In the genomic region with DNA sequence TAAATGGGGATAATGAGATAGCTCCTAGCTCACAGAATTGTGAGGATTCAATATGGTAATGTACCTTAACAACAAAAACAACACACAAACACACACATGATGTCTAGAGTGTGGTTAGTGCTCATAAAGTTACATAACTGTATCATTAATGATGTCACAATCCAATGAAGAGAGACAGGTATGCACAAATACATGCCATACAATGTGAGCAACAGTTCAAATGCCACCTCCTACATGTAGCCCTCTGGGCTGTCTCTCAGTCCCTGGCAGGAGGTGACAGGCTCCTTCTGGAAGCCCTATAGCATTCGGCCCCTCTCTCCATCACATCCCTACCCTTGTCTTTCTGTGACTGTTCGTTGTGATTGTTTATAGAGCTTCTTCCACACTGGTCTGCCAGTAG, we compare ENCODE assay signal across 13 cellular contexts. TPM values are rescaled to one million over a fixed set of nuclear protein-coding genes. Genes with fewer than 3 reads are reported as not detected.
DNase-seq lines count a peak whose midpoint lies in the region; ATAC-seq, FAIRE-seq and TF ChIP-seq lines count a peak whose summit lies in the region.
"Had no signal": no experiment of that assay in that cellular context is flagged by ENCODE, and none has a peak within 500 bp of the region (broad histone marks: within the 10 kb centered on the region; RNA-seq: fewer than 3 reads in every experiment).

No MANE protein-coding gene starts in this region.

- H3K9me3 Mint-ChIP-seq in activated CD8-positive, alpha-beta T cell treated with anti-CD3 and anti-CD28 coated beads, Interleukin-2, amount 10 ng/mL, durations not matched to agents 7 days and 5 days (ENCODE audit: insufficient read depth) = no peaks in the 10 kb centered on the region
- H3K9me3 Mint-ChIP-seq in immature natural killer cell = no peaks in the 10 kb centered on the region
- H3K9me3 Mint-ChIP-seq in stimulated activated effector memory CD8-positive, alpha-beta T cell treated with anti-CD3 and anti-CD28 coated beads, Interleukin-12 subunit alpha, Interleukin-12 subunit beta, amount 100 ng/mL, for 72 hours = no peaks in the 10 kb centered on the region

- POLR2A ChIA-PET in activated CD8-positive, alpha-beta T cell treated with anti-CD3 and anti-CD28 coated beads, Interleukin-2, amount 10 ng/mL, durations not matched to agents 7 days and 5 days (lab: Charles Lee) = interaction anchor here (2.0 to 3.2 kb wide), 2 partner anchors 8 to 56 kb away, joined by 7 to 27 read pairs; a partner anchor contains a TSS

- CTCF ChIA-PET in activated CD8-positive, alpha-beta T cell treated with anti-CD3 and anti-CD28 coated beads, Interleukin-2, amount 10 ng/mL, durations not matched to agents 7 days and 5 days (lab: Charles Lee) = interaction anchor here (0.8 to 3.8 kb wide), 7 partner anchors 8 to 79 kb away, joined by 3 to 19 read pairs (median 5); a partner anchor contains a TSS

- no peaks in the 10 kb centered on the region for H3K27me3 Mint-ChIP-seq in activated CD8-positive, alpha-beta T cell treated with anti-CD3 and anti-CD28 coated beads, Interleukin-2, amount 10 ng/mL, durations not matched to agents 7 days and 5 days (ENCODE audit: low read depth)
- H3K27me3 Mint-ChIP-seq in immature natural killer cell (ENCODE audit: low read depth in 3 of 3) = peaks cover 0 to 1% (median 0%) of the 10 kb centered on the region in 3 donors

- peaks cover 47% of the 10 kb centered on the region for H3K4me1 Mint-ChIP-seq in activated CD8-positive, alpha-beta T cell treated with anti-CD3 and anti-CD28 coated beads, Interleukin-2, amount 10 ng/mL, durations not matched to agents 7 days and 5 days (ENCODE audit: low read depth)
- peaks cover 14 to 18% of the 10 kb centered on the region in 2 donors for H3K4me1 Mint-ChIP-seq in immature natural killer cell
- peaks cover 13% of the 10 kb centered on the region for H3K4me1 Mint-ChIP-seq in stimulated activated effector memory CD8-positive, alpha-beta T cell treated with anti-CD3 and anti-CD28 coated beads, Interleukin-12 subunit alpha, Interleukin-12 subunit beta, amount 100 ng/mL, for 72 hours

- intact Hi-C loops in left cardiac atrium (cut with DNase I) = no loop called here

- DNase-seq in GM12891 (ENCODE audit: insufficient read length, low spot score) (no peak), immature natural killer cell (no peak), left cardiac atrium (no peak)
- no peak for DNase-seq in activated CD8-positive, alpha-beta T cell treated with anti-CD3 and anti-CD28 coated beads, Interleukin-2, amount 10 ng/mL, durations not matched to agents 7 days and 5 days
- no peak for DNase-seq in stimulated activated effector memory CD8-positive, alpha-beta T cell treated with anti-CD3 and anti-CD28 coated beads, Interleukin-12 subunit alpha, Interleukin-12 subunit beta, amount 100 ng/mL, for 72 hours (ENCODE audit: low spot score in 2 of 2)
- DNase-seq in NK-92 treated with Interleukin-12 subunit alpha and Interleukin-12 subunit beta, amount 100 ng/mL, for 24 hours (lab: John Stamatoyannopoulos, UW) = no peak
- DNase-seq in stimulated activated CD4-positive, alpha-beta T cell treated with anti-CD3 and anti-CD28 coated beads, Interleukin-2, amount 100 ng/mL, for 24 hours = no peak
- DNase-seq: activated T-cell treated with anti-CD3 and anti-CD28 coated beads for 4 hours, GOT3, mucosa of descending colon, NCI-H1417 treated with DMSO at 0.1 percent for 48 hours, NCI-H524 treated with DMSO at 0.1 percent for 48 hours, SHP77 had no signal

- ATAC-seq in activated CD8-positive, alpha-beta T cell treated with anti-CD3 and anti-CD28 coated beads, Interleukin-2, amount 10 ng/mL, durations not matched to agents 7 days and 5 days = no peak
- no peak for ATAC-seq in stimulated activated effector memory CD8-positive, alpha-beta T cell treated with anti-CD3 and anti-CD28 coated beads, Interleukin-12 subunit alpha, Interleukin-12 subunit beta, amount 100 ng/mL, for 72 hours
- no peak for ATAC-seq in left cardiac atrium
- ATAC-seq: mucosa of descending colon had no signal

- TF ChIP-seq POLR2A in GM12891 (IDR thresholded peaks at IDR 0.05; ENCODE audit: low read depth, low read length) = no peak

- peaks cover 11% of the 10 kb centered on the region for H3K36me3 Mint-ChIP-seq in activated CD8-positive, alpha-beta T cell treated with anti-CD3 and anti-CD28 coated beads, Interleukin-2, amount 10 ng/mL, durations not matched to agents 7 days and 5 days (ENCODE audit: low read depth)
- no peaks in the 10 kb centered on the region for H3K36me3 Mint-ChIP-seq in immature natural killer cell
- H3K36me3 Mint-ChIP-seq in stimulated activated effector memory CD8-positive, alpha-beta T cell treated with anti-CD3 and anti-CD28 coated beads, Interleukin-12 subunit alpha, Interleukin-12 subunit beta, amount 100 ng/mL, for 72 hours = peaks cover 16% of the 10 kb centered on the region

- no peak overlapping the region for H3K4me3 Mint-ChIP-seq in activated CD8-positive, alpha-beta T cell treated with anti-CD3 and anti-CD28 coated beads, Interleukin-2, amount 10 ng/mL, durations not matched to agents 7 days and 5 days
- H3K4me3 Mint-ChIP-seq in immature natural killer cell = peak overlapping the region in 1 of 5 donors; percentile 17
- no peak overlapping the region for H3K4me3 Mint-ChIP-seq in stimulated activated effector memory CD8-positive, alpha-beta T cell treated with anti-CD3 and anti-CD28 coated beads, Interleukin-12 subunit alpha, Interleukin-12 subunit beta, amount 100 ng/mL, for 72 hours

- H3K27ac Mint-ChIP-seq in activated CD8-positive, alpha-beta T cell treated with anti-CD3 and anti-CD28 coated beads, Interleukin-2, amount 10 ng/mL, durations not matched to agents 7 days and 5 days = peak overlapping the region; percentile 78
- peak overlapping the region in 4 of 6 donors; percentile 41 to 95 (median 76) for H3K27ac Mint-ChIP-seq in immature natural killer cell
- H3K27ac Mint-ChIP-seq in stimulated activated effector memory CD8-positive, alpha-beta T cell treated with anti-CD3 and anti-CD28 coated beads, Interleukin-12 subunit alpha, Interleukin-12 subunit beta, amount 100 ng/mL, for 72 hours = peak overlapping the region; percentile 84

- FAIRE-seq in GM12891 (lab: Jason Lieb, UNC) = peak; percentile 48

TF ChIP-seq in GM12891, 5 proteins besides CTCF, POLR2A, EP300 and RAD21:
- TF ChIP-seq TAF1 (IDR thresholded peaks at IDR 0.05; ENCODE audit: low read depth, low read length) (no peak), POU2F2 (IDR thresholded peaks at IDR 0.05; ENCODE audit: low read depth, low read length) (no peak), SPI1 (IDR thresholded peaks at IDR 0.05; ENCODE audit: low read depth, low read length) (no peak), PAX5 (IDR thresholded peaks at IDR 0.05; ENCODE audit: insufficient read depth, low read length, severe bottlenecking) (no peak), POLR2AphosphoS5 (IDR thresholded peaks at IDR 0.05; ENCODE audit: low read depth, low read length) (no peak)

RNA-seq across cellular contexts. Expression of a gene that starts 8.3 kb away (rescaled TPM):
- polyA plus RNA-seq in GM12891 (2012; ENCODE audit: low read depth, missing spikeins) = 6.9 TPM
- 10 to 100 TPM; 21.3 to 24.5 TPM for total RNA-seq in activated CD8-positive, alpha-beta T cell treated with anti-CD3 and anti-CD28 coated beads, Interleukin-2, amount 10 ng/mL, durations not matched to agents 7 days and 5 days
- polyA plus RNA-seq in immature natural killer cell = 1 to 10 TPM; 1.3 to 5.8 (median 2.1) TPM
- 10 to 100 TPM; 14.3 to 18.3 TPM for total RNA-seq in left cardiac atrium

RNA-seq across cellular contexts. Expression of a gene that starts 48.6 kb away (rescaled TPM):
- 1,013 TPM for polyA plus RNA-seq in GM12891 (2012; ENCODE audit: low read depth, missing spikeins)
- 100 to 1,000 TPM; 391 to 410 TPM for total RNA-seq in activated CD8-positive, alpha-beta T cell treated with anti-CD3 and anti-CD28 coated beads, Interleukin-2, amount 10 ng/mL, durations not matched to agents 7 days and 5 days
- 100 to 1,000 TPM; 167 to 215 (median 185) TPM for polyA plus RNA-seq in immature natural killer cell
- total RNA-seq in left cardiac atrium = 100 to 1,000 TPM; 282 to 298 TPM

RNA-seq across cellular contexts. Expression of a gene that starts 53.7 kb away (rescaled TPM):
- 9.2 TPM for polyA plus RNA-seq in GM12891 (2012; ENCODE audit: low read depth, missing spikeins)
- 10 to 100 TPM; 28.6 to 29.9 TPM for total RNA-seq in activated CD8-positive, alpha-beta T cell treated with anti-CD3 and anti-CD28 coated beads, Interleukin-2, amount 10 ng/mL, durations not matched to agents 7 days and 5 days
- polyA plus RNA-seq in immature natural killer cell = 10 to 100 TPM in 2 of 3 donors, 1 to 10 TPM in 1; 6.2 to 15.8 (median 12.4) TPM
- total RNA-seq in left cardiac atrium = 10 to 100 TPM in 1 of 2 donors, 1 to 10 TPM in 1; 9.9 to 12.8 TPM

RNA-seq across cellular contexts. Expression of a gene that starts 55.6 kb away (rescaled TPM):
- 0.14 TPM for polyA plus RNA-seq in GM12891 (2012; ENCODE audit: low read depth, missing spikeins)
- not detected for total RNA-seq in activated CD8-positive, alpha-beta T cell treated with anti-CD3 and anti-CD28 coated beads, Interleukin-2, amount 10 ng/mL, durations not matched to agents 7 days and 5 days
- not detected for polyA plus RNA-seq in immature natural killer cell
- under 1 TPM in 1 of 2 donors, not detected in 1; 0.21 TPM for total RNA-seq in left cardiac atrium
- total RNA-seq: mucosa of descending colon had no signal

RNA-seq across cellular contexts. Expression of a gene that starts 55.7 kb away (rescaled TPM):
- polyA plus RNA-seq in GM12891 (2012; ENCODE audit: low read depth, missing spikeins) = 84.4 TPM
- total RNA-seq in activated CD8-positive, alpha-beta T cell treated with anti-CD3 and anti-CD28 coated beads, Interleukin-2, amount 10 ng/mL, durations not matched to agents 7 days and 5 days = 10 to 100 TPM; 71.7 to 73.8 TPM
- 100 to 1,000 TPM; 181 to 275 (median 203) TPM for polyA plus RNA-seq in immature natural killer cell
- 10 to 100 TPM; 62.6 to 68.1 TPM for total RNA-seq in left cardiac atrium
